ENCODE assay signal across 1 cellular context in the genomic region with DNA sequence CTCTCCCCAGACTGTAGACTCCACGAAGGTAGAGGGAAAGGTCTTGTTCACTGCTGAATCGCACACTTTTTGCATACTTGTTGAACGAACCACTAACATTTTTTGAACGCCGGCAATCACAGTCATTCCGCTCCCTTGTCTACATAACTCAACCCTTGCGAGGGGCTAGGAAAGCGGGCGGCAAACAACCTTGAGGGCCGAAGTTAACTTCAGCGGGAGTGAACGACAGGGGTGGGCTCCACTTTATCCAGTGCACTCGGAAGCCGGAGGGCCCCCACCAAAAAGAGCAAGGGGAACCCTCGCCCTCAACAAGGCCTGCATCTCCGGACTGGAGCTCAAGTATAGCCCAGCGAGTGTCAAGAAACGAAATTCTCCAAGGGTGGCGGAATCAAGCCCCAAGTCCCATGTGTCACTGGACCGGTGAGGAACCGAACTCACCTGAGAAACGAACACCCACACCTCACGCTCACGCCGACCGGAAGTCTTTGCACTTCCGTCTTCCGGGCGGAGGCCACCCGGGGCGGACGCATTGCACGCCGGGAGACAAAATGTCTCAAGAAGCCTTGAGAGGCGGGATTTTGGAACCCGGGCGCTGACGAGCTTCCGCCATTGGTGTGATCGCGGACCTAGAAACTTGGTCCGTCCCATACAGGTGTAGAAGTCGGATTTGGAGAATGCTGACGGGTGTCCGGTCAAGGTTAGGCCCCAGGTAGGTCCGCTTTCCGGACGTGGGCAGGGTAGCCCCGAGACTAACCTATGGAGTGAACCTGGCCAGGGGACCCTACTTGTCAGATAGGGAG.
A peak's percentile ranks its signal among the peaks of the same experiment; 100 is the strongest.
TF ChIP-seq lines count a peak whose summit lies in the region.

A gene (minus strand): TSS at position 484 of the 800 bp plus-strand sequence. CDS start 1,644 bp downstream, outside the sequence.

TF ChIP-seq in K562, 482 proteins besides CTCF, POLR2A, EP300 and RAD21 (continued from another document and continues in another):
- TF ChIP-seq, protein P1, sequence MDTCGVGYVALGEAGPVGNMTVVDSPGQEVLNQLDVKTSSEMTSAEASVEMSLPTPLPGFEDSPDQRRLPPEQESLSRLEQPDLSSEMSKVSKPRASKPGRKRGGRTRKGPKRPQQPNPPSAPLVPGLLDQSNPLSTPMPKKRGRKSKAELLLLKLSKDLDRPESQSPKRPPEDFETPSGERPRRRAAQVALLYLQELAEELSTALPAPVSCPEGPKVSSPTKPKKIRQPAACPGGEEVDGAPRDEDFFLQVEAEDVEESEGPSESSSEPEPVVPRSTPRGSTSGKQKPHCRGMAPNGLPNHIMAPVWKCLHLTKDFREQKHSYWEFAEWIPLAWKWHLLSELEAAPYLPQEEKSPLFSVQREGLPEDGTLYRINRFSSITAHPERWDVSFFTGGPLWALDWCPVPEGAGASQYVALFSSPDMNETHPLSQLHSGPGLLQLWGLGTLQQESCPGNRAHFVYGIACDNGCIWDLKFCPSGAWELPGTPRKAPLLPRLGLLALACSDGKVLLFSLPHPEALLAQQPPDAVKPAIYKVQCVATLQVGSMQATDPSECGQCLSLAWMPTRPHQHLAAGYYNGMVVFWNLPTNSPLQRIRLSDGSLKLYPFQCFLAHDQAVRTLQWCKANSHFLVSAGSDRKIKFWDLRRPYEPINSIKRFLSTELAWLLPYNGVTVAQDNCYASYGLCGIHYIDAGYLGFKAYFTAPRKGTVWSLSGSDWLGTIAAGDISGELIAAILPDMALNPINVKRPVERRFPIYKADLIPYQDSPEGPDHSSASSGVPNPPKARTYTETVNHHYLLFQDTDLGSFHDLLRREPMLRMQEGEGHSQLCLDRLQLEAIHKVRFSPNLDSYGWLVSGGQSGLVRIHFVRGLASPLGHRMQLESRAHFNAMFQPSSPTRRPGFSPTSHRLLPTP (IDR thresholded peaks at IDR 0.05; ENCODE audit: borderline replicate concordance, extremely low read depth, insufficient read length) = no peak
- peak in 1 of 2 experiments; percentile 18; a peak in 1 of 3 replicates for TF ChIP-seq CBX3 (IDR thresholded peaks at IDR 0.05; ENCODE audit: borderline replicate concordance in 1 of 2, low read length in 2 of 2)
- TF ChIP-seq, protein P2, sequence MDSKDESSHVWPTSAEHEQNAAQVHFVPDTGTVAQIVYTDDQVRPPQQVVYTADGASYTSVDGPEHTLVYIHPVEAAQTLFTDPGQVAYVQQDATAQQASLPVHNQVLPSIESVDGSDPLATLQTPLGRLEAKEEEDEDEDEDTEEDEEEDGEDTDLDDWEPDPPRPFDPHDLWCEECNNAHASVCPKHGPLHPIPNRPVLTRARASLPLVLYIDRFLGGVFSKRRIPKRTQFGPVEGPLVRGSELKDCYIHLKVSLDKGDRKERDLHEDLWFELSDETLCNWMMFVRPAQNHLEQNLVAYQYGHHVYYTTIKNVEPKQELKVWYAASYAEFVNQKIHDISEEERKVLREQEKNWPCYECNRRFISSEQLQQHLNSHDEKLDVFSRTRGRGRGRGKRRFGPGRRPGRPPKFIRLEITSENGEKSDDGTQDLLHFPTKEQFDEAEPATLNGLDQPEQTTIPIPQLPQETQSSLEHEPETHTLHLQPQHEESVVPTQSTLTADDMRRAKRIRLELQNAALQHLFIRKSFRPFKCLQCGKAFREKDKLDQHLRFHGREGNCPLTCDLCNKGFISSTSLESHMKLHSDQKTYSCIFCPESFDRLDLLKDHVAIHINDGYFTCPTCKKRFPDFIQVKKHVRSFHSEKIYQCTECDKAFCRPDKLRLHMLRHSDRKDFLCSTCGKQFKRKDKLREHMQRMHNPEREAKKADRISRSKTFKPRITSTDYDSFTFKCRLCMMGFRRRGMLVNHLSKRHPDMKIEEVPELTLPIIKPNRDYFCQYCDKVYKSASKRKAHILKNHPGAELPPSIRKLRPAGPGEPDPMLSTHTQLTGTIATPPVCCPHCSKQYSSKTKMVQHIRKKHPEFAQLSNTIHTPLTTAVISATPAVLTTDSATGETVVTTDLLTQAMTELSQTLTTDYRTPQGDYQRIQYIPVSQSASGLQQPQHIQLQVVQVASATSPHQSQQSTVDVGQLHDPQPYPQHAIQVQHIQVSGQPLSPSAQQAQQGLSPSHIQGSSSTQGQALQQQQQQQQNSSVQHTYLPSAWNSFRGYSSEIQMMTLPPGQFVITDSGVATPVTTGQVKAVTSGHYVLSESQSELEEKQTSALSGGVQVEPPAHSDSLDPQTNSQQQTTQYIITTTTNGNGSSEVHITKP (IDR thresholded peaks at IDR 0.05; ENCODE audit: partially characterized antibody) = peak; percentile 55
- TF ChIP-seq NFXL1 (CRISPR knock-in tag; IDR thresholded peaks at IDR 0.05) = no peak
- TF ChIP-seq ZNF197 (CRISPR knock-in tag; IDR thresholded peaks at IDR 0.05; ENCODE audit: low read depth) = no peak
- TF ChIP-seq FOXP1 (CRISPR knock-in tag; IDR thresholded peaks at IDR 0.05) = peak; percentile 63; the same call in 1 of the 2 replicates
- TF ChIP-seq NR1H2 (CRISPR knock-in tag; IDR thresholded peaks at IDR 0.05) = no peak
- TF ChIP-seq, protein P3, sequence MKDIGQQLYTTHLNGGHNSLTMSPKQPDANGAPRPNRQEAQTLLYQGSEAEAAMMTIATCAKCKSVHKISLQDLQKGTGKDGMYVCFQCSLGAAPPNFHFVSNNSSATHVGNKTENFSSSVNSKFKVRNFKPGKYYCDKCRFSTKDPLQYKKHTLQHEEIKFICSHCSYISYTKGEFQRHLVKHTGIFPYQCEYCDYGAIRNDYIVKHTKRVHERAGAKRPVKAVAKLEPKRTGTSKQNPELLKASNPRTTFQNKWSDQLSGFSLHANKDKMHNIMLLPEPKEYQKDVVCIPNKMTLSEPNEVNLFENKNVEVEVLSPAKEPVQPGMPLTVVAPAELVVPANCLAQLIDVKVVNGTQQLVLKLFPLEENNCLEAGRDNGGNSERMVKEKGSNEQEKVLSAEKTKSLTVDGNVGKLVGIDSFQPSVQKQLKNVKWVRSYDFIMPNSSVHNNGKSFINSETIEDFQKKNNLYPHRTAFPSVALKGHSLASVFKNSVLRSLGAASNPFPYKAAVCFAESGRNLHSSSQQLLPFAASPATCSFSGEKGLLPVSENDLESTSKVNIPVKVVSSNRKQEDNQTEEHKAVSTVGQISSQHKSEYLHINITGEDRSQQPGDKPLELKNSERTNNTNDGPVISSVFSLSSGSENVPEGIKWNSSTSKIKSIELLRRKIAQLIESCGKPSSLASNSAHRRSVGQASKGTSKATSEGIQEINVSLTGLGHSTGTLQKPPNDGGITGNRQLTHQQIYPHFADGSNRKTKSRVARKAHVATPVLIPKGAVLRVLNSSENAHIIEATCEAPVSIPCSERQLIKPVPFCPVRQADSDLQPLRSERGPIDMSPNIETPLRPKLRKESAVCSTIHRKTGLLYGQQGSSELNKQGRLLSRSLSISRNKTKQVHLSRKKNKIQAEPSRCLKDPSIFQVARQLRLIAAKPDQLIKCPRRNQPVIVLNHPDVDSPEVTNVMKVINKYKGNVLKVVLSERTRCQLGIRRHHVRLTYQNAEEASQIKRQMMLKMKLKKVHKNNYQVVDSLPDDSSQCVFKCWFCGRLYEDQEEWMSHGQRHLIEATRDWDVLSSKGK (CRISPR knock-in tag; IDR thresholded peaks at IDR 0.05) = no peak
- TF ChIP-seq TBP (optimal IDR thresholded peaks at IDR 0.05; ENCODE audit: low read depth, low read length) = peak; percentile 83
- TF ChIP-seq, protein P4, sequence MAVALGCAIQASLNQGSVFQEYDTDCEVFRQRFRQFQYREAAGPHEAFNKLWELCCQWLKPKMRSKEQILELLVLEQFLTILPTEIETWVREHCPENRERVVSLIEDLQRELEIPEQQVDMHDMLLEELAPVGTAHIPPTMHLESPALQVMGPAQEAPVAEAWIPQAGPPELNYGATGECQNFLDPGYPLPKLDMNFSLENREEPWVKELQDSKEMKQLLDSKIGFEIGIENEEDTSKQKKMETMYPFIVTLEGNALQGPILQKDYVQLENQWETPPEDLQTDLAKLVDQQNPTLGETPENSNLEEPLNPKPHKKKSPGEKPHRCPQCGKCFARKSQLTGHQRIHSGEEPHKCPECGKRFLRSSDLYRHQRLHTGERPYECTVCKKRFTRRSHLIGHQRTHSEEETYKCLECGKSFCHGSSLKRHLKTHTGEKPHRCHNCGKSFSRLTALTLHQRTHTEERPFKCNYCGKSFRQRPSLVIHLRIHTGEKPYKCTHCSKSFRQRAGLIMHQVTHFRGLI (CRISPR knock-in tag; IDR thresholded peaks at IDR 0.05) = no peak
- TF ChIP-seq GABPA (tag; conservative IDR thresholded peaks at IDR 0.05; ENCODE audit: low read depth) = peak; percentile 97
- TF ChIP-seq TEAD4 (IDR thresholded peaks at IDR 0.05; ENCODE audit: low read length) = no peak
- TF ChIP-seq TEAD4 (CRISPR knock-in tag; IDR thresholded peaks at IDR 0.05; ENCODE audit: borderline replicate concordance) = no peak
- no peak for TF ChIP-seq CHD1 (IDR thresholded peaks at IDR 0.05; ENCODE audit: low read length)
- no peak for TF ChIP-seq CREBBP (IDR thresholded peaks at IDR 0.05; ENCODE audit: low read depth, low read length)
- no peak for TF ChIP-seq TRIM24 (IDR thresholded peaks at IDR 0.05)
- no peak for TF ChIP-seq JUN (IDR thresholded peaks at IDR 0.05; ENCODE audit: borderline replicate concordance, low read depth, low read length)
- no peak for TF ChIP-seq JUN (CRISPR knock-in tag; IDR thresholded peaks at IDR 0.05; ENCODE audit: borderline replicate concordance)
- TF ChIP-seq KLF1 (tag; IDR thresholded peaks at IDR 0.05) = no peak
- peak; percentile 92 for TF ChIP-seq RBFOX2 (IDR thresholded peaks at IDR 0.05; ENCODE audit: low read depth, low read length)
- TF ChIP-seq ZNF124 (CRISPR knock-in tag; IDR thresholded peaks at IDR 0.05) = no peak
- no peak for TF ChIP-seq MEF2A (IDR thresholded peaks at IDR 0.05; ENCODE audit: control insufficient read depth, low read depth, low read length)
- TF ChIP-seq, protein P5, sequence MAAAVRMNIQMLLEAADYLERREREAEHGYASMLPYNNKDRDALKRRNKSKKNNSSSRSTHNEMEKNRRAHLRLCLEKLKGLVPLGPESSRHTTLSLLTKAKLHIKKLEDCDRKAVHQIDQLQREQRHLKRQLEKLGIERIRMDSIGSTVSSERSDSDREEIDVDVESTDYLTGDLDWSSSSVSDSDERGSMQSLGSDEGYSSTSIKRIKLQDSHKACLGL (CRISPR knock-in tag; IDR thresholded peaks at IDR 0.05; ENCODE audit: borderline replicate concordance, poor library complexity, severe bottlenecking) = no peak
- TF ChIP-seq ZEB2 (IDR thresholded peaks at IDR 0.05) = peak; percentile 64; the same call in 1 of the 2 replicates
- no peak for TF ChIP-seq SRSF3 (IDR thresholded peaks at IDR 0.05; ENCODE audit: insufficient read depth, low read length)
- TF ChIP-seq ZFP30 (CRISPR knock-in tag; IDR thresholded peaks at IDR 0.05; ENCODE audit: borderline replicate concordance) = no peak
- TF ChIP-seq FOXA3 (CRISPR knock-in tag; conservative IDR thresholded peaks at IDR 0.05 in 1 of 2, IDR thresholded peaks at IDR 0.05 in 1 of 2) = no peak
- no peak for TF ChIP-seq ZNF644 (tag; IDR thresholded peaks at IDR 0.05; ENCODE audit: low read depth)
- peak; percentile 35; the same call in 1 of the 2 replicates for TF ChIP-seq NR2C1 (IDR thresholded peaks at IDR 0.05)
- 0 out of 2 replicates have a peak, but pooled peaks have one; percentile 23 for TF ChIP-seq NR2C1 (tag; IDR thresholded peaks at IDR 0.05)
- TF ChIP-seq, protein P6, sequence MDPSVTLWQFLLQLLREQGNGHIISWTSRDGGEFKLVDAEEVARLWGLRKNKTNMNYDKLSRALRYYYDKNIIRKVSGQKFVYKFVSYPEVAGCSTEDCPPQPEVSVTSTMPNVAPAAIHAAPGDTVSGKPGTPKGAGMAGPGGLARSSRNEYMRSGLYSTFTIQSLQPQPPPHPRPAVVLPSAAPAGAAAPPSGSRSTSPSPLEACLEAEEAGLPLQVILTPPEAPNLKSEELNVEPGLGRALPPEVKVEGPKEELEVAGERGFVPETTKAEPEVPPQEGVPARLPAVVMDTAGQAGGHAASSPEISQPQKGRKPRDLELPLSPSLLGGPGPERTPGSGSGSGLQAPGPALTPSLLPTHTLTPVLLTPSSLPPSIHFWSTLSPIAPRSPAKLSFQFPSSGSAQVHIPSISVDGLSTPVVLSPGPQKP (CRISPR knock-in tag; IDR thresholded peaks at IDR 0.05) = no peak
- TF ChIP-seq HNRNPK (IDR thresholded peaks at IDR 0.05; ENCODE audit: low read depth, low read length, poor library complexity, severe bottlenecking) = no peak
- TF ChIP-seq, protein P7, sequence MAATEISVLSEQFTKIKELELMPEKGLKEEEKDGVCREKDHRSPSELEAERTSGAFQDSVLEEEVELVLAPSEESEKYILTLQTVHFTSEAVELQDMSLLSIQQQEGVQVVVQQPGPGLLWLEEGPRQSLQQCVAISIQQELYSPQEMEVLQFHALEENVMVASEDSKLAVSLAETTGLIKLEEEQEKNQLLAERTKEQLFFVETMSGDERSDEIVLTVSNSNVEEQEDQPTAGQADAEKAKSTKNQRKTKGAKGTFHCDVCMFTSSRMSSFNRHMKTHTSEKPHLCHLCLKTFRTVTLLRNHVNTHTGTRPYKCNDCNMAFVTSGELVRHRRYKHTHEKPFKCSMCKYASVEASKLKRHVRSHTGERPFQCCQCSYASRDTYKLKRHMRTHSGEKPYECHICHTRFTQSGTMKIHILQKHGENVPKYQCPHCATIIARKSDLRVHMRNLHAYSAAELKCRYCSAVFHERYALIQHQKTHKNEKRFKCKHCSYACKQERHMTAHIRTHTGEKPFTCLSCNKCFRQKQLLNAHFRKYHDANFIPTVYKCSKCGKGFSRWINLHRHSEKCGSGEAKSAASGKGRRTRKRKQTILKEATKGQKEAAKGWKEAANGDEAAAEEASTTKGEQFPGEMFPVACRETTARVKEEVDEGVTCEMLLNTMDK (IDR thresholded peaks at IDR 0.05; ENCODE audit: borderline replicate concordance, insufficient read depth, low read depth, low read length, poor library complexity, severe bottlenecking) = no peak
- TF ChIP-seq MBD2 (IDR thresholded peaks at IDR 0.05; ENCODE audit: borderline replicate concordance, low read depth) = peak; percentile 69
- TF ChIP-seq, protein P8, sequence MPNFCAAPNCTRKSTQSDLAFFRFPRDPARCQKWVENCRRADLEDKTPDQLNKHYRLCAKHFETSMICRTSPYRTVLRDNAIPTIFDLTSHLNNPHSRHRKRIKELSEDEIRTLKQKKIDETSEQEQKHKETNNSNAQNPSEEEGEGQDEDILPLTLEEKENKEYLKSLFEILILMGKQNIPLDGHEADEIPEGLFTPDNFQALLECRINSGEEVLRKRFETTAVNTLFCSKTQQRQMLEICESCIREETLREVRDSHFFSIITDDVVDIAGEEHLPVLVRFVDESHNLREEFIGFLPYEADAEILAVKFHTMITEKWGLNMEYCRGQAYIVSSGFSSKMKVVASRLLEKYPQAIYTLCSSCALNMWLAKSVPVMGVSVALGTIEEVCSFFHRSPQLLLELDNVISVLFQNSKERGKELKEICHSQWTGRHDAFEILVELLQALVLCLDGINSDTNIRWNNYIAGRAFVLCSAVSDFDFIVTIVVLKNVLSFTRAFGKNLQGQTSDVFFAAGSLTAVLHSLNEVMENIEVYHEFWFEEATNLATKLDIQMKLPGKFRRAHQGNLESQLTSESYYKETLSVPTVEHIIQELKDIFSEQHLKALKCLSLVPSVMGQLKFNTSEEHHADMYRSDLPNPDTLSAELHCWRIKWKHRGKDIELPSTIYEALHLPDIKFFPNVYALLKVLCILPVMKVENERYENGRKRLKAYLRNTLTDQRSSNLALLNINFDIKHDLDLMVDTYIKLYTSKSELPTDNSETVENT (CRISPR knock-in tag; IDR thresholded peaks at IDR 0.05) = no peak
- peak; percentile 43 to 76; a peak in 2 of 4 replicates for TF ChIP-seq SIN3A (IDR thresholded peaks at IDR 0.05; ENCODE audit: borderline replicate concordance in 2 of 2, control insufficient read depth in 1 of 2, low read depth in 2 of 2, low read length in 2 of 2)
- no peak for TF ChIP-seq U2AF1 (optimal IDR thresholded peaks at IDR 0.05; ENCODE audit: low read depth, low read length)
- TF ChIP-seq MTA1 (IDR thresholded peaks at IDR 0.05; ENCODE audit: borderline replicate concordance) = no peak
- no peak for TF ChIP-seq SREBF1 (IDR thresholded peaks at IDR 0.05; ENCODE audit: borderline replicate concordance, low read depth, low read length)
- peak; percentile 25; the same call in 1 of the 2 replicates for TF ChIP-seq CREB1 (IDR thresholded peaks at IDR 0.05)
- TF ChIP-seq CREB1 (CRISPR knock-in tag; IDR thresholded peaks at IDR 0.05) = no peak; the same call in 1 of the 2 replicates
- TF ChIP-seq ZNF717 (CRISPR knock-in tag; IDR thresholded peaks at IDR 0.05) = no peak
